In genomic region chr19:38650180-38650775, GRCh38 we compare ENCODE assay signal across 1 cellular context.
TF ChIP-seq lines count a peak whose summit lies in the region.

No MANE protein-coding gene starts in this region.

TF ChIP-seq in endothelial cell of umbilical vein, 7 proteins besides CTCF, POLR2A, EP300 and RAD21:
- TF ChIP-seq GATA2 (IDR thresholded peaks at IDR 0.05; ENCODE audit: insufficient read depth, insufficient read length, low read depth, low read length) (no peak), POLR2AphosphoS5 (IDR thresholded peaks at IDR 0.05; ENCODE audit: insufficient read depth, low read depth, low read length) (no peak), JUN (IDR thresholded peaks at IDR 0.05; ENCODE audit: borderline replicate concordance, insufficient read depth, insufficient read length, low read depth) (no peak), FOS (IDR thresholded peaks at IDR 0.05; ENCODE audit: borderline replicate concordance, insufficient read depth, low read length) (no peak), MAX (IDR thresholded peaks at IDR 0.05; ENCODE audit: insufficient read depth, insufficient read length) (no peak), EZH2 (IDR thresholded peaks at IDR 0.05; ENCODE audit: borderline replicate concordance, low read depth, low read length, severe bottlenecking) (no peak), MYC (IDR thresholded peaks at IDR 0.05; ENCODE audit: low read depth, low read length) (no peak)
